ENCODE assay signal across 1 cellular context in genomic region chr22:22013559-22014284, GRCh38.
TF ChIP-seq lines count a peak whose summit lies in the region.

No MANE protein-coding gene starts in this region.

TF ChIP-seq in K562, 482 proteins besides CTCF, POLR2A, EP300 and RAD21 (continued from another document):
- TF ChIP-seq UBTF (IDR thresholded peaks at IDR 0.05; ENCODE audit: borderline replicate concordance in 1 of 2, low read depth in 2 of 2, low read length in 2 of 2): no peak
